In genomic region chr11:74989269-74989655, GRCh38 we compare ENCODE assay signal across 8 cellular contexts. TPM values are rescaled to one million over a fixed set of nuclear protein-coding genes. Genes with fewer than 3 reads are reported as not detected.
DNase-seq lines count a peak whose midpoint lies in the region; ATAC-seq and TF ChIP-seq lines count a peak whose summit lies in the region.

No MANE protein-coding gene starts in this region.

- TF ChIP-seq CTCF in AG04449 (IDR thresholded peaks at IDR 0.05; ENCODE audit: insufficient read depth, low read length, missing control alignments) (no peak), dorsolateral prefrontal cortex (IDR thresholded peaks at IDR 0.05 in 54 of 56, conservative IDR thresholded peaks at IDR 0.05 in 2 of 56; ENCODE audit: low read depth in 1 of 56, partially characterized antibody in 56 of 56) (no peak), natural killer cell (IDR thresholded peaks at IDR 0.05) (no peak)

- intact Hi-C loops in dorsolateral prefrontal cortex (cut with DNase I) (loop anchor here in 1 of 2 donors (5.0 kb wide), 1 partner anchor 37 kb away; no protein-coding TSS in a partner anchor), natural killer cell (cut with micrococcal nuclease) (no loop called here)

- H3K36me3 Mint-ChIP-seq in natural killer cell: no peaks in the 10 kb centered on the region

- DNase-seq in AG04449 (ENCODE audit: low read depth, low spot score): no peak
- peak; percentile 61 for DNase-seq in NCI-H526 treated with DMSO at 0.1 percent for 48 hours (lab: John Stamatoyannopoulos, UW)
- peak in 1 of 10 donors; percentile 5 for DNase-seq in dorsolateral prefrontal cortex
- no peak for DNase-seq in natural killer cell
- no peak for DNase-seq in NCI-H1092 (lab: John Stamatoyannopoulos, UW)

- peak overlapping the region in 37 of 59 donors; percentile 1 to 87 (median 63) for H3K27ac ChIP-seq in dorsolateral prefrontal cortex

- POLR2A ChIA-PET in AG04449 (lab: Yijun Ruan, JAX): interaction anchor here (0.7 to 1.6 kb wide), 2 partner anchors 25 to 60 kb away, joined by 3 read pairs; no protein-coding TSS in a partner anchor

- peaks cover 15 to 18% of the 10 kb centered on the region in 2 donors for H3K4me1 Mint-ChIP-seq in natural killer cell

- peak; percentile 11 for ATAC-seq in GM19328 (IDR thresholded peaks at IDR 0.05; ENCODE audit: unreplicated experiment)
- ATAC-seq in natural killer cell: no peak
- ATAC-seq in GM19324 (IDR thresholded peaks at IDR 0.05; ENCODE audit: low FRiP score, unreplicated experiment): no peak
- ATAC-seq in HG02623 (IDR thresholded peaks at IDR 0.05; ENCODE audit: unreplicated experiment): no peak

- peak overlapping the region; percentile 76 to 91 for H3K27ac Mint-ChIP-seq in natural killer cell

- no peaks in the 10 kb centered on the region for H3K27me3 ChIP-seq in dorsolateral prefrontal cortex

- peak overlapping the region; percentile 89 for H3K4me3 Mint-ChIP-seq in natural killer cell

- H3K4me3 ChIP-seq in AG04449 (ENCODE audit: low read depth, low read length): peak overlapping the region; percentile 81
- peak overlapping the region; percentile 57 to 92 (median 81) for H3K4me3 ChIP-seq in dorsolateral prefrontal cortex

- no peaks in the 10 kb centered on the region for H3K27me3 Mint-ChIP-seq in natural killer cell (ENCODE audit: low read depth in 2 of 2)

- H3K9me3 Mint-ChIP-seq in natural killer cell: no peaks in the 10 kb centered on the region

- CTCF ChIA-PET in AG04449 (lab: Yijun Ruan, JAX): interaction anchor here (0.9 to 2.0 kb wide), 3 partner anchors 33 to 59 kb away, joined by 3 to 5 read pairs (median 4); no protein-coding TSS in a partner anchor

RNA-seq across cellular contexts. Expression of gene NEU3, which starts 0.5 kb away (rescaled TPM):
- 10 to 100 TPM; 11.4 to 30.6 (median 20.7) TPM for total RNA-seq in dorsolateral prefrontal cortex
- total RNA-seq in natural killer cell: 10 to 100 TPM; 16.9 to 24.3 (median 17.5) TPM

RNA-seq across cellular contexts. Expression of gene SPCS2, which starts 40.2 kb away (rescaled TPM):
- total RNA-seq in dorsolateral prefrontal cortex: 100 to 1,000 TPM in 111 of 120 experiments, 10 to 100 TPM in 9; 91.9 to 159 (median 120) TPM
- 100 to 1,000 TPM in 2 of 3 donors, 10 to 100 TPM in 1; 76.9 to 117 (median 106) TPM for total RNA-seq in natural killer cell

RNA-seq across cellular contexts. Expression of gene XRRA1, which starts 40.4 kb away (rescaled TPM):
- 10 to 100 TPM; 11.0 to 66.2 (median 28.2) TPM for total RNA-seq in dorsolateral prefrontal cortex
- 10 to 100 TPM; 12.7 to 14.3 (median 14.3) TPM for total RNA-seq in natural killer cell
